In genomic region chrX:101507986-101508385, GRCh38 we compare ENCODE assay signal across 23 cellular contexts.
"Had no signal": no experiment of that assay in that cellular context is flagged by ENCODE, and none has a peak within 500 bp of the region (broad histone marks: within the 10 kb centered on the region; RNA-seq: fewer than 3 reads in every experiment).

No MANE protein-coding gene starts in this region.

- FAIRE-seq: endometrium, islet of Langerhans, keratinocyte had no signal

- H3K36me3 ChIP-seq: colonic mucosa, left lung had no signal

- H3K4me3 ChIP-seq: colonic mucosa, esophagus muscularis mucosa, gastrocnemius medialis, heart right ventricle, left lung, lower lobe of right lung, mucosa of descending colon had no signal

- ATAC-seq: effector memory CD8-positive, alpha-beta T cell; gastrocnemius medialis; heart right ventricle; left cardiac atrium; left lung; left ventricle myocardium superior; lower lobe of right lung; mucosa of descending colon had no signal

- H3K27me3 ChIP-seq: colonic mucosa, esophagus muscularis mucosa, gastrocnemius medialis, left lung had no signal

- H3K27ac ChIP-seq: colonic mucosa, esophagus muscularis mucosa, gastrocnemius medialis, heart right ventricle, left lung, lower lobe of right lung had no signal

- H3K4me1 ChIP-seq: colonic mucosa, esophagus muscularis mucosa, gastrocnemius medialis, heart right ventricle, left lung, lower lobe of right lung had no signal

- DNase-seq: colonic mucosa; cortex of kidney; effector CD8-positive, alpha-beta T cell; effector memory CD8-positive, alpha-beta T cell; endodermal cell; erythroblast; foreskin melanocyte; gastrocnemius medialis; glutamatergic neuron; head of caudate nucleus; heart right ventricle; hippocampal formation; left cardiac atrium; left lung; left ventricle myocardium superior; lower lobe of right lung; mesenchymal stem cell; mucosa of descending colon; naive B cell had no signal
